13 cellular contexts compared by ENCODE assay signal in genomic region chr3:183844606-183845005, GRCh38. TPM values are rescaled to one million over a fixed set of nuclear protein-coding genes. Genes with fewer than 3 reads are reported as not detected.
DNase-seq lines count a peak whose midpoint lies in the region; ATAC-seq and TF ChIP-seq lines count a peak whose summit lies in the region.
"Had no signal": no experiment of that assay in that cellular context is flagged by ENCODE, and none has a peak within 500 bp of the region (broad histone marks: within the 10 kb centered on the region; RNA-seq: fewer than 3 reads in every experiment).

No MANE protein-coding gene starts in this region.

- peak; percentile 91 for DNase-seq in HCEC 1CT
- DNase-seq in adipocyte (ENCODE audit: low read depth), result peak; percentile 93
- peak; percentile 46 for DNase-seq in glomerular visceral epithelial cell (ENCODE audit: extremely low spot score)
- DNase-seq in WTC11 (ENCODE audit: low spot score), result no peak
- DNase-seq in substantia nigra (lab: John Stamatoyannopoulos, UW), result no peak
- DNase-seq in CD4-positive, alpha-beta memory T cell, result no peak
- DNase-seq: activated CD4-positive, alpha-beta T cell treated with anti-CD3 and anti-CD28 coated beads, Interleukin-2, amount 10 ng/mL, durations not matched to agents 7 days and 5 days; central memory CD4-positive, alpha-beta T cell; hippocampal formation; NCI-H1417; stimulated activated CD4-positive, alpha-beta T cell treated with anti-CD3 and anti-CD28 coated beads, Interleukin-1b, Interleukin-23, amount 100 ng/mL, for 48 hours had no signal

- no peak for TF ChIP-seq CTCF in WTC11 (IDR thresholded peaks at IDR 0.05)

- H3K4me3 Mint-ChIP-seq in WTC11, result no peak overlapping the region
- no peak overlapping the region for H3K4me3 Mint-ChIP-seq in CD4-positive, alpha-beta memory T cell
- H3K4me3 Mint-ChIP-seq: activated CD4-positive, alpha-beta T cell treated with anti-CD3 and anti-CD28 coated beads, Interleukin-2, amount 10 ng/mL, durations not matched to agents 7 days and 5 days had no signal

- no peaks in the 10 kb centered on the region for H3K9me3 Mint-ChIP-seq in WTC11
- no peaks in the 10 kb centered on the region for H3K9me3 Mint-ChIP-seq in CD4-positive, alpha-beta memory T cell
- H3K9me3 Mint-ChIP-seq: activated CD4-positive, alpha-beta T cell treated with anti-CD3 and anti-CD28 coated beads, Interleukin-2, amount 10 ng/mL, durations not matched to agents 7 days and 5 days had no signal

- H3K36me3 ChIP-seq in ACC112 (ENCODE audit: insufficient read depth, low read length), result peaks cover 32% of the 10 kb centered on the region
- peaks cover 81% of the 10 kb centered on the region for H3K36me3 ChIP-seq in adipocyte (ENCODE audit: control insufficient read depth, insufficient read depth, low read length, severe bottlenecking)
- peaks cover 45% of the 10 kb centered on the region for H3K36me3 ChIP-seq in CD4-positive, alpha-beta memory T cell (ENCODE audit: insufficient read depth, low read length)

- POLR2A ChIA-PET in WTC11 (lab: Charles Lee), result no interaction called here
- POLR2A ChIA-PET in CD4-positive, alpha-beta memory T cell (lab: Charles Lee; ENCODE audit: partially characterized antibody), result no interaction called here

- H3K27ac ChIP-seq in ACC112 (ENCODE audit: low read depth, low read length) (peak overlapping the region; percentile 79), substantia nigra (ENCODE audit: low read depth, low read length, poor library complexity, severe bottlenecking) (no peak overlapping the region)
- no peak overlapping the region for H3K27ac ChIP-seq in CD4-positive, alpha-beta memory T cell (ENCODE audit: low read depth, low read length)

- H2AFZ ChIP-seq in ACC112 (ENCODE audit: low read length, unreplicated experiment), result no peak overlapping the region

- no peak overlapping the region for H3K9ac ChIP-seq in adipocyte (ENCODE audit: low read length)

- no peaks in the 10 kb centered on the region for H3K9me3 ChIP-seq in adipocyte (ENCODE audit: control insufficient read depth, low read length)
- H3K9me3 ChIP-seq in CD4-positive, alpha-beta memory T cell (ENCODE audit: control insufficient read depth in 1 of 2, low read length in 2 of 2), result no peaks in the 10 kb centered on the region

- peaks cover 20% of the 10 kb centered on the region for H3K4me1 ChIP-seq in ACC112 (ENCODE audit: control insufficient read depth, insufficient read depth, low read length, unreplicated experiment)
- peaks cover 9% of the 10 kb centered on the region for H3K4me1 ChIP-seq in adipocyte (ENCODE audit: control insufficient read depth, insufficient read depth, low read length)
- H3K4me1 ChIP-seq in CD4-positive, alpha-beta memory T cell (ENCODE audit: insufficient read depth, low read length), result no peaks in the 10 kb centered on the region

- H3K4me3 ChIP-seq in ACC112 (ENCODE audit: low read depth, low read length) (no peak overlapping the region), adipocyte (ENCODE audit: low read length) (no peak overlapping the region)
- no peak overlapping the region for H3K4me3 ChIP-seq in CD4-positive, alpha-beta memory T cell (ENCODE audit: low read length in 2 of 2)

- no peaks in the 10 kb centered on the region for H3K27me3 ChIP-seq in ACC112 (ENCODE audit: insufficient read depth, low read length)
- H3K27me3 ChIP-seq in adipocyte (replicated peaks; ENCODE audit: control insufficient read depth, insufficient read depth, low read length), result no peaks in the 10 kb centered on the region
- H3K27me3 ChIP-seq in CD4-positive, alpha-beta memory T cell (ENCODE audit: insufficient read depth, low read length), result no peaks in the 10 kb centered on the region

- no peaks in the 10 kb centered on the region for H3K79me2 ChIP-seq in ACC112 (ENCODE audit: control insufficient read depth, insufficient read depth, low read length, unreplicated experiment)

- no peak overlapping the region for H3K27ac Mint-ChIP-seq in WTC11
- H3K27ac Mint-ChIP-seq in CD4-positive, alpha-beta memory T cell, result peak overlapping the region in 1 of 7 donors; percentile 57
- H3K27ac Mint-ChIP-seq: activated CD4-positive, alpha-beta T cell treated with anti-CD3 and anti-CD28 coated beads, Interleukin-2, amount 10 ng/mL, durations not matched to agents 7 days and 5 days had no signal

- no peaks in the 10 kb centered on the region for H3K27me3 Mint-ChIP-seq in WTC11 (ENCODE audit: low read depth)
- no peaks in the 10 kb centered on the region for H3K27me3 Mint-ChIP-seq in CD4-positive, alpha-beta memory T cell
- H3K27me3 Mint-ChIP-seq: activated CD4-positive, alpha-beta T cell treated with anti-CD3 and anti-CD28 coated beads, Interleukin-2, amount 10 ng/mL, durations not matched to agents 7 days and 5 days had no signal

- no peaks in the 10 kb centered on the region for H3K4me1 Mint-ChIP-seq in WTC11
- H3K4me1 Mint-ChIP-seq in CD4-positive, alpha-beta memory T cell, result no peaks in the 10 kb centered on the region
- H3K4me1 Mint-ChIP-seq: activated CD4-positive, alpha-beta T cell treated with anti-CD3 and anti-CD28 coated beads, Interleukin-2, amount 10 ng/mL, durations not matched to agents 7 days and 5 days had no signal

- no peak for ATAC-seq in WTC11
- no peak for ATAC-seq in GM21526 (IDR thresholded peaks at IDR 0.05; ENCODE audit: low FRiP score, unreplicated experiment)

- intact Hi-C loops in CD4-positive, alpha-beta memory T cell (cut with micrococcal nuclease), result no loop called here

- CTCF ChIA-PET in WTC11 (lab: Charles Lee), result no interaction called here
- CTCF ChIA-PET in CD4-positive, alpha-beta memory T cell (lab: Charles Lee; ENCODE audit: partially characterized antibody), result no interaction called here

- H3K36me3 Mint-ChIP-seq in WTC11, result peaks cover 58% of the 10 kb centered on the region
- H3K36me3 Mint-ChIP-seq in CD4-positive, alpha-beta memory T cell, result peaks cover 31 to 57% of the 10 kb centered on the region in 2 donors

TF ChIP-seq in WTC11, 78 proteins besides CTCF, POLR2A, EP300 and RAD21:
- no peak for TF ChIP-seq ZNF425 (CRISPR knock-in tag; conservative IDR thresholded peaks at IDR 0.05)
- TF ChIP-seq ZSCAN18 (CRISPR knock-in tag; IDR thresholded peaks at IDR 0.05), result no peak
- no peak for TF ChIP-seq HMGA2 (CRISPR knock-in tag; IDR thresholded peaks at IDR 0.05)

RNA-seq across cellular contexts. Expression of gene MAP6D1, which starts 19.2 kb away (rescaled TPM):
- 4.3 to 6.3 TPM (median 5.0 TPM) in 3 replicates for total RNA-seq in WTC11 (2021)
- 1 to 10 TPM; 1.0 to 3.1 TPM for total RNA-seq in CD4-positive, alpha-beta memory T cell
- under 1 TPM in 1 of 2 donors, not detected in 1; 0.31 TPM for polyA plus RNA-seq in CD4-positive, alpha-beta memory T cell

RNA-seq across cellular contexts. Expression of gene PARL, which starts 40.1 kb away (rescaled TPM):
- 71.3 to 93.5 TPM (median 74.3 TPM) in 3 replicates for total RNA-seq in WTC11 (2021)
- 10 to 100 TPM; 46.9 to 50.2 TPM for total RNA-seq in CD4-positive, alpha-beta memory T cell
- polyA plus RNA-seq in CD4-positive, alpha-beta memory T cell, result 100 to 1,000 TPM; 100 to 168 TPM

Comparison
In these comparisons a context has a peak if more than half of its experiments do, and no peak if none do; other contexts are left out.
1. DNase-seq: peak in HCEC 1CT (single experiment), adipocyte (single experiment) and glomerular visceral epithelial cell (single experiment); none in WTC11 (single experiment), substantia nigra (0 of 49) and CD4-positive, alpha-beta memory T cell (0 of 5).